ENCODE assay signal across 11 cellular contexts in the genomic region with DNA sequence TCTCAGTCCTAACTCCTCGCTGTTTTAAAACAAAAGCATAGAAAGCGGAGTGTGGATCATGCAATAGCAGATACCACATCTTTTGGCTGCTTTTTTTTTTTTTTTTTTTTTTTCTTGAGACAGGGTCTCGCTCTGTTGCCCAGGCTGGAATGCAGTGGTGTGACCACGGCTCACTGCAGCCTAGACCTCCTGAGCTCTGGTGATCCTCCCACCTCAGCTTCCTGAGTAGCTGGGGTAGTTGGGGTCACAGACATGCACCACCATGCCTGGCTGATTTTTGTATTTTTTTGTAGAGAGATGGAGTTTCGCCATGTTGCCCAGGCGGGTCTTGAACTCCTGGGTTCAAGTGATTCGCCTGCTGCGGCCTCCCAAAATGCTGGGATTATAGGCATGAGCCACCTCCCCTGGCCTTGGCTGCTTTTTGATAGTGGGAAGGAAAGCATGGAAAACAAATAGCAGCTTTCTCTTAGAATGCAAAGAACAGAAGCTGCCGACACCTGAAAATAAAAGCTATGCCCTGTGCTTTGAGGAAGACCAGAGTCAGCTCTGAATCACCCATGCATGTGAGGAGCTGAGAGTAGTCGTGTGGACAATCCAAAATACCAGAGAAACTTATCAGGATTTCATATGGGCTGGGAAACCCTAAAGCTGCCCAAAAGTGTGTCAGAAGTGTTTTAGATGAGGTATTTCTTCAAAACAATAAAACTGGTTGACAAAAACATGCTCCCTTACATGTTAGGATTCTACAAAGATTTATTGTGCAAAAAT. TPM values are rescaled to one million over a fixed set of nuclear protein-coding genes. Genes with fewer than 3 reads are reported as not detected.
DNase-seq lines count a peak whose midpoint lies in the region; ATAC-seq and TF ChIP-seq lines count a peak whose summit lies in the region.
"Had no signal": no experiment of that assay in that cellular context is flagged by ENCODE, and none has a peak within 500 bp of the region (broad histone marks: within the 10 kb centered on the region; RNA-seq: fewer than 3 reads in every experiment).

No MANE protein-coding gene starts in this region.

- H3K4me2 ChIP-seq in GM23338, result no peak overlapping the region

- no peak overlapping the region for H3K27ac ChIP-seq in CD8-positive, alpha-beta T cell (ENCODE audit: low read depth, low read length)
- H3K27ac ChIP-seq in coronary artery, result no peak overlapping the region
- no peak overlapping the region for H3K27ac ChIP-seq in GM23338 (ENCODE audit: low read depth)
- H3K27ac ChIP-seq: brain microvascular endothelial cell had no signal

- H3K36me3 ChIP-seq in CD8-positive, alpha-beta T cell (ENCODE audit: insufficient read depth, low read length), result no peaks in the 10 kb centered on the region
- no peaks in the 10 kb centered on the region for H3K36me3 ChIP-seq in GM23338 (ENCODE audit: insufficient read depth)

- H3K4me3 ChIP-seq in CD8-positive, alpha-beta T cell (ENCODE audit: low read depth, low read length), result no peak overlapping the region
- H3K4me3 ChIP-seq in coronary artery (no peak overlapping the region), GM23338 (no peak overlapping the region)

- H3K27me3 Mint-ChIP-seq in CD8-positive, alpha-beta T cell (ENCODE audit: low read depth), result no peaks in the 10 kb centered on the region
- H3K27me3 Mint-ChIP-seq in IgD-negative memory B cell (no peaks in the 10 kb centered on the region), neural crest cell (ENCODE audit: low read depth) (no peaks in the 10 kb centered on the region), GM23338 (ENCODE audit: insufficient read depth, low read depth, poor library complexity) (peaks cover 18% of the 10 kb centered on the region)
- H3K27me3 Mint-ChIP-seq in activated CD4-positive, alpha-beta memory T cell treated with anti-CD3 and anti-CD28 coated beads for 36 hours, result no peaks in the 10 kb centered on the region

- H3K4me1 Mint-ChIP-seq in CD8-positive, alpha-beta T cell (ENCODE audit: low read depth), result peaks cover 38% of the 10 kb centered on the region
- H3K4me1 Mint-ChIP-seq in IgD-negative memory B cell (peaks cover 35 to 59% (median 42%) of the 10 kb centered on the region in 3 donors), neural crest cell (peaks cover 9% of the 10 kb centered on the region), GM23338 (peaks cover 5% of the 10 kb centered on the region; the same call in 2 of the 3 replicates)
- peaks cover 34% of the 10 kb centered on the region for H3K4me1 Mint-ChIP-seq in activated CD4-positive, alpha-beta memory T cell treated with anti-CD3 and anti-CD28 coated beads for 36 hours (ENCODE audit: low read depth)

- H4K20me1 ChIP-seq in GM23338 (replicated peaks; ENCODE audit: insufficient read depth), result no peaks in the 10 kb centered on the region

- no peaks in the 10 kb centered on the region for H3K9me2 ChIP-seq in GM23338 (ENCODE audit: insufficient read depth)

- CTCF ChIA-PET in CD8-positive, alpha-beta T cell (lab: Charles Lee), result interaction anchor here (1.0 to 2.6 kb wide), 2 partner anchors 24 to 127 kb away, joined by 6 to 11 read pairs; no protein-coding TSS in a partner anchor
- CTCF ChIA-PET in activated CD4-positive, alpha-beta memory T cell treated with anti-CD3 and anti-CD28 coated beads for 36 hours (lab: Charles Lee), result interaction anchor here (0.6 to 2.1 kb wide), 2 partner anchors 19 to 25 kb away, joined by 3 to 9 read pairs; no protein-coding TSS in a partner anchor

- H3K4me1 ChIP-seq in CD8-positive, alpha-beta T cell (ENCODE audit: insufficient read depth, low read length), result peaks cover 16% of the 10 kb centered on the region
- no peaks in the 10 kb centered on the region for H3K4me1 ChIP-seq in GM23338 (ENCODE audit: insufficient read depth)

- DNase-seq in CD8-positive, alpha-beta T cell, result no peak
- DNase-seq in coronary artery (ENCODE audit: low spot score) (peak; percentile 43), neural crest cell (ENCODE audit: low read depth, low spot score) (no peak), GM23338 (ENCODE audit: low spot score) (no peak), left ventricle myocardium superior (no peak)
- DNase-seq in activated CD4-positive, alpha-beta memory T cell treated with anti-CD3 and anti-CD28 coated beads for 36 hours, result no peak
- DNase-seq: activated CD4-positive, CD25-positive, alpha-beta regulatory T cell; brain microvascular endothelial cell; stimulated activated CD4-positive, alpha-beta T cell treated with anti-CD3 and anti-CD28 coated beads, Interleukin-4, amount 100 ng/mL, for 1 hour had no signal

- no peaks in the 10 kb centered on the region for H3K9me3 ChIP-seq in CD8-positive, alpha-beta T cell (ENCODE audit: low read length)

- TF ChIP-seq CTCF in CD8-positive, alpha-beta T cell (IDR thresholded peaks at IDR 0.05), result no peak
- TF ChIP-seq CTCF in coronary artery (IDR thresholded peaks at IDR 0.05) (no peak), neural crest cell (conservative IDR thresholded peaks at IDR 0.05) (no peak), GM23338 (conservative IDR thresholded peaks at IDR 0.05; ENCODE audit: low read depth in 2 of 2) (no peak)

- H3K27ac Mint-ChIP-seq in CD8-positive, alpha-beta T cell, result peak overlapping the region; percentile 61
- H3K27ac Mint-ChIP-seq in IgD-negative memory B cell (peak overlapping the region; percentile 3 to 91 (median 90)), neural crest cell (ENCODE audit: unreplicated experiment) (peak overlapping the region; percentile 20), GM23338 (no peak overlapping the region)
- H3K27ac Mint-ChIP-seq in activated CD4-positive, alpha-beta memory T cell treated with anti-CD3 and anti-CD28 coated beads for 36 hours, result no peak overlapping the region

- no peak for ATAC-seq in CD8-positive, alpha-beta T cell
- no peak for ATAC-seq in GM23338
- no peak for ATAC-seq in HG03175 (IDR thresholded peaks at IDR 0.05; ENCODE audit: unreplicated experiment)
- no peak for ATAC-seq in left ventricle myocardium superior

- H3K9me3 Mint-ChIP-seq in CD8-positive, alpha-beta T cell, result no peaks in the 10 kb centered on the region
- H3K9me3 Mint-ChIP-seq in IgD-negative memory B cell (no peaks in the 10 kb centered on the region), neural crest cell (no peaks in the 10 kb centered on the region), GM23338 (no peaks in the 10 kb centered on the region; the same call in 2 of the 3 replicates)
- no peaks in the 10 kb centered on the region for H3K9me3 Mint-ChIP-seq in activated CD4-positive, alpha-beta memory T cell treated with anti-CD3 and anti-CD28 coated beads for 36 hours

- no peaks in the 10 kb centered on the region for H3K27me3 ChIP-seq in CD8-positive, alpha-beta T cell (ENCODE audit: insufficient read depth, low read length)
- H3K27me3 ChIP-seq in GM23338 (ENCODE audit: insufficient read depth), result peaks cover 25% of the 10 kb centered on the region
- H3K27me3 ChIP-seq: brain microvascular endothelial cell had no signal

- no peak overlapping the region for H3K4me3 Mint-ChIP-seq in CD8-positive, alpha-beta T cell
- H3K4me3 Mint-ChIP-seq in IgD-negative memory B cell (peak overlapping the region; percentile 53 to 88 (median 86)), neural crest cell (peak overlapping the region; percentile 39), GM23338 (no peak overlapping the region)
- no peak overlapping the region for H3K4me3 Mint-ChIP-seq in activated CD4-positive, alpha-beta memory T cell treated with anti-CD3 and anti-CD28 coated beads for 36 hours

- POLR2A ChIA-PET in CD8-positive, alpha-beta T cell (lab: Charles Lee), result interaction anchor here (0.6 to 0.7 kb wide), 2 partner anchors 76 to 217 kb away, joined by 3 to 5 read pairs; no protein-coding TSS in a partner anchor
- POLR2A ChIA-PET in activated CD4-positive, alpha-beta memory T cell treated with anti-CD3 and anti-CD28 coated beads for 36 hours (lab: Charles Lee), result no interaction called here

- no peaks in the 10 kb centered on the region for H3F3A ChIP-seq in GM23338 (replicated peaks; ENCODE audit: low read depth)

- H3K79me2 ChIP-seq in GM23338 (replicated peaks; ENCODE audit: insufficient read depth), result no peaks in the 10 kb centered on the region

- peaks cover 9% of the 10 kb centered on the region for H3K36me3 Mint-ChIP-seq in CD8-positive, alpha-beta T cell
- H3K36me3 Mint-ChIP-seq in IgD-negative memory B cell (peaks cover 2% of the 10 kb centered on the region), neural crest cell (ENCODE audit: low read depth) (no peaks in the 10 kb centered on the region), GM23338 (ENCODE audit: low read depth) (no peaks in the 10 kb centered on the region)
- H3K36me3 Mint-ChIP-seq in activated CD4-positive, alpha-beta memory T cell treated with anti-CD3 and anti-CD28 coated beads for 36 hours, result peaks cover 8% of the 10 kb centered on the region

- intact Hi-C loops in CD8-positive, alpha-beta T cell (cut with DNase I, micrococcal nuclease), result loop anchor here in 1 of 2 experiments (5.0 to 10.0 kb wide), 3 partner anchors 212 to 714 kb away; partner anchors contain the start of genes CDK17 and NEDD1
- intact Hi-C loops in activated CD4-positive, alpha-beta memory T cell treated with anti-CD3 and anti-CD28 coated beads for 36 hours (cut with micrococcal nuclease), result loop anchor here (10.0 kb wide), 1 partner anchor 336 kb away; the partner anchor contains the start of gene SNRPF
- intact Hi-C loops in left ventricle myocardium superior (cut with micrococcal nuclease), result no loop called here

- H2AFZ ChIP-seq in GM23338, result no peak overlapping the region

TF ChIP-seq in GM23338, 12 proteins besides CTCF, POLR2A, EP300 and RAD21 (continues in another document):
- TF ChIP-seq POLR2AphosphoS5 (IDR thresholded peaks at IDR 0.05; ENCODE audit: low read depth) (no peak), ZNF331 (CRISPR knock-in tag; IDR thresholded peaks at IDR 0.05; ENCODE audit: low read depth) (no peak), ETS1 (IDR thresholded peaks at IDR 0.05) (no peak), JUNB (IDR thresholded peaks at IDR 0.05; ENCODE audit: unreplicated experiment) (no peak), ZNF114 (CRISPR knock-in tag; IDR thresholded peaks at IDR 0.05) (no peak)

RNA-seq across cellular contexts. Expression of gene ELK3, which starts 3.6 kb away (rescaled TPM):
- total RNA-seq in CD8-positive, alpha-beta T cell, result 10 to 100 TPM; 11.2 to 11.6 TPM
- polyA plus RNA-seq in IgD-negative memory B cell (17.9 TPM), GM23338 (2016; fragmentation: Nextera tagmentation; extraction: Ambion mirVana) (5.5 and 6.5 TPM in 2 replicates)
- total RNA-seq in neural crest cell (19.0 and 24.3 TPM in 2 replicates), left ventricle myocardium superior (21.1 TPM)
- 8.3 and 12.1 TPM in 2 replicates for total RNA-seq in GM23338 (2014; rRNA removed; shearing (Covaris generic))
- 10 to 100 TPM; 23.9 to 24.1 TPM for total RNA-seq in activated CD4-positive, alpha-beta memory T cell treated with anti-CD3 and anti-CD28 coated beads for 36 hours

Comparison
In these comparisons a context has a peak if more than half of its experiments do, and no peak if none do; other contexts are left out.
1. H3K27ac Mint-ChIP-seq: peak in CD8-positive, alpha-beta T cell (single experiment), IgD-negative memory B cell (3 of 3) and neural crest cell (single experiment); none in GM23338 (single experiment) and activated CD4-positive, alpha-beta memory T cell treated with anti-CD3 and anti-CD28 coated beads for 36 hours (single experiment).
2. H3K4me3 Mint-ChIP-seq: peak in IgD-negative memory B cell (4 of 4) and neural crest cell (single experiment); none in CD8-positive, alpha-beta T cell (single experiment), GM23338 (single experiment) and activated CD4-positive, alpha-beta memory T cell treated with anti-CD3 and anti-CD28 coated beads for 36 hours (single experiment).